16 cellular contexts compared by ENCODE assay signal in genomic region chr10:98536551-98536950, GRCh38.
DNase-seq lines count a peak whose midpoint lies in the region; ATAC-seq and TF ChIP-seq lines count a peak whose summit lies in the region.
"Had no signal": no experiment of that assay in that cellular context is flagged by ENCODE, and none has a peak within 500 bp of the region (broad histone marks: within the 10 kb centered on the region; RNA-seq: fewer than 3 reads in every experiment).

No MANE protein-coding gene starts in this region.

- no peak for TF ChIP-seq EP300 in sigmoid colon (IDR thresholded peaks at IDR 0.05)

- H3K9me3 ChIP-seq in sigmoid colon: no peaks in the 10 kb centered on the region
- H3K9me3 ChIP-seq in osteoblast (ENCODE audit: low read depth, low read length): no peaks in the 10 kb centered on the region

- no peaks in the 10 kb centered on the region for H4K20me1 ChIP-seq in osteoblast (ENCODE audit: insufficient read depth, low read length)

- H2AFZ ChIP-seq in osteoblast (ENCODE audit: low read length): no peak overlapping the region

- intact Hi-C loops in sigmoid colon (cut with DNase I): no loop called here

- peak; percentile 62 for ATAC-seq in esophagus mucosa

- peak; percentile 32 for DNase-seq in Daoy (ENCODE audit: low read depth)
- DNase-seq in NCI-H2029 (lab: John Stamatoyannopoulos, UW): peak; percentile 35
- DNase-seq in sigmoid colon: no peak
- no peak for DNase-seq in NCI-H146 treated with DMSO at 0.1 percent for 48 hours (lab: John Stamatoyannopoulos, UW; ENCODE audit: unreplicated experiment)
- DNase-seq in GM20000 (ENCODE audit: low spot score): no peak
- DNase-seq in osteoblast (ENCODE audit: insufficient read length, low spot score, missing footprints): no peak
- DNase-seq in COR-L47 (lab: John Stamatoyannopoulos, UW): no peak
- DNase-seq: activated naive CD4-positive, alpha-beta T cell treated with anti-CD3 and anti-CD28 coated beads for 36 hours; C1 segment of cervical spinal cord; glutamatergic neuron; NCI-H1105 treated with DMSO at 0.1 percent for 48 hours; NCI-H446; OCI-M1; WERI-Rb-1 had no signal

- H3K36me3 ChIP-seq in sigmoid colon (no peaks in the 10 kb centered on the region), osteoblast (ENCODE audit: insufficient read depth, low read length) (no peaks in the 10 kb centered on the region)
- H3K36me3 ChIP-seq: cardiac muscle cell, WERI-Rb-1 had no signal

- TF ChIP-seq POLR2A in sigmoid colon (IDR thresholded peaks at IDR 0.05): no peak

- H3K4me1 ChIP-seq in sigmoid colon: peaks cover 0 to 17% (median 12%) of the 10 kb centered on the region in 4 donors
- no peaks in the 10 kb centered on the region for H3K4me1 ChIP-seq in osteoblast (ENCODE audit: insufficient read depth, low read length)

- WGBS in sigmoid colon, 2 donors: 30 to 59% methylated on average over 3 of the region's 3 CpGs

- TF ChIP-seq CTCF in sigmoid colon (IDR thresholded peaks at IDR 0.05) (no peak), GM20000 (IDR thresholded peaks at IDR 0.05; ENCODE audit: extremely low read depth, missing control alignments) (no peak), osteoblast (IDR thresholded peaks at IDR 0.05; ENCODE audit: extremely low read depth, low read depth, low read length) (no peak)

- H3K27ac ChIP-seq in sigmoid colon (peak overlapping the region in 3 of 4 donors; percentile 27 to 51 (median 44)), osteoblast (ENCODE audit: low read depth, low read length) (no peak overlapping the region)
- H3K27ac ChIP-seq: cardiac muscle cell, WERI-Rb-1 had no signal

- H3K27me3 ChIP-seq in sigmoid colon (no peaks in the 10 kb centered on the region), osteoblast (ENCODE audit: insufficient read depth, low read length) (peaks cover 5% of the 10 kb centered on the region)
- H3K27me3 ChIP-seq: cardiac muscle cell had no signal

- no peak overlapping the region for H3K4me3 ChIP-seq in sigmoid colon
- H3K4me3 ChIP-seq in osteoblast (ENCODE audit: insufficient read depth, low read length): no peak overlapping the region
- H3K4me3 ChIP-seq: cardiac muscle cell had no signal

- H3K79me2 ChIP-seq in osteoblast (ENCODE audit: insufficient read depth, low read length): no peaks in the 10 kb centered on the region

- H3K4me2 ChIP-seq in osteoblast (ENCODE audit: insufficient read depth, low read length): no peak overlapping the region

Comparison
In these comparisons a context has a peak if more than half of its experiments do, and no peak if none do; other contexts are left out.
1. DNase-seq: peak in Daoy (single experiment) and NCI-H2029 (single experiment); none in sigmoid colon (single experiment), NCI-H146 treated with DMSO at 0.1 percent for 48 hours (single experiment), GM20000 (single experiment), osteoblast (single experiment) and COR-L47 (single experiment).